In the genomic region with DNA sequence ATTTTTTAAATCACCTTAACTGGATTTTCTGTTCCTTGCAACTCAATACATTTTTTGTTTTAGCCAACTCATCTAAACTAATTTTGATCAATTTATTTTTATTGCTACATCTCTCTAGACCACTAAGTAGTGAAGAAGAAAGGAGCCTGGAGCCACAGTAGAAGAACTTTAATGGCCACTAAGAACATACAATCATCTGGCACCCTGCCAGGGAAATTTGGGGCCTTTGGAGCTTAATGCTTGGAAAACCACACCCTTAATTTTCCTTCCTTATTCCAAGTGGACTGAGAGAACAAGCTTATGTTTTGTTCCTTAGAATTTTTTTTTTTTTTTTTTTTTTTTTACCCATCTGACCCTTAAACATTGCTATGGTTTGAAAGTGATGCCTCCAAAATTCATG, we compare ENCODE assay signal across 17 cellular contexts.
"Had no signal": no experiment of that assay in that cellular context is flagged by ENCODE, and none has a peak within 500 bp of the region (broad histone marks: within the 10 kb centered on the region; RNA-seq: fewer than 3 reads in every experiment).

No MANE protein-coding gene starts in this region.

- H3K9me3 ChIP-seq: adrenal gland, ovary had no signal

- H3K4me3 Mint-ChIP-seq: activated CD4-positive, alpha-beta memory T cell treated with anti-CD3 and anti-CD28 coated beads, Interleukin-2, amount 10 ng/mL, durations not matched to agents 7 days and 5 days; activated T-cell treated with anti-CD3 and anti-CD28 coated beads, Interleukin-2, amount 50 U/mL, for 24 hours; mesothelial cell of epicardium; neural progenitor cell; WTC11 had no signal

- H3K27ac ChIP-seq: adrenal gland, cardiac muscle cell, lower lobe of right lung, neural progenitor cell, ovary, spleen, thoracic aorta had no signal

- H3K27me3 Mint-ChIP-seq: activated CD4-positive, alpha-beta memory T cell treated with anti-CD3 and anti-CD28 coated beads, Interleukin-2, amount 10 ng/mL, durations not matched to agents 7 days and 5 days; activated T-cell treated with anti-CD3 and anti-CD28 coated beads, Interleukin-2, amount 50 U/mL, for 24 hours; naive B cell had no signal

- H3K9me3 Mint-ChIP-seq: neural progenitor cell had no signal

- H3K4me1 Mint-ChIP-seq: activated CD4-positive, alpha-beta memory T cell treated with anti-CD3 and anti-CD28 coated beads, Interleukin-2, amount 10 ng/mL, durations not matched to agents 7 days and 5 days; mesothelial cell of epicardium; neural progenitor cell; WTC11 had no signal

- H3K36me3 ChIP-seq: adrenal gland, cardiac muscle cell, neural progenitor cell, ovary, thoracic aorta had no signal

- H3K4me3 ChIP-seq: adrenal gland, cardiac muscle cell, lower lobe of right lung, neural progenitor cell, ovary, spleen, thoracic aorta had no signal

- H3K9ac ChIP-seq: neural progenitor cell had no signal

- ATAC-seq: lower lobe of right lung, sciatic nerve, WTC11 had no signal

- H3K4me1 ChIP-seq: adrenal gland, lower lobe of right lung, neural progenitor cell, spleen had no signal

- DNase-seq: activated CD4-positive, alpha-beta memory T cell treated with anti-CD3 and anti-CD28 coated beads, Interleukin-2, amount 10 ng/mL, durations not matched to agents 7 days and 5 days; activated CD4-positive, alpha-beta T cell treated with anti-CD3 and anti-CD28 coated beads for 4 hours; activated naive CD4-positive, alpha-beta T cell treated with anti-CD3 and anti-CD28 coated beads, Interleukin-2, amount 50 U/mL, for 16 hours; activated T-cell treated with anti-CD3 and anti-CD28 coated beads, Interleukin-2, amount 50 U/mL, for 24 hours; adrenal gland; hippocampal formation; kidney glomerular epithelial cell; lower lobe of right lung; naive B cell; ovary; spleen had no signal

- H3K27me3 ChIP-seq: adrenal gland, cardiac muscle cell, neural progenitor cell, ovary, spleen had no signal

- H3K27ac Mint-ChIP-seq: activated CD4-positive, alpha-beta memory T cell treated with anti-CD3 and anti-CD28 coated beads, Interleukin-2, amount 10 ng/mL, durations not matched to agents 7 days and 5 days; activated T-cell treated with anti-CD3 and anti-CD28 coated beads, Interleukin-2, amount 50 U/mL, for 24 hours; mesothelial cell of epicardium; naive B cell; neural progenitor cell; WTC11 had no signal
